Comparison of ENCODE assay signal across 12 cellular contexts in genomic region chr11:36034572-36035331, GRCh38.
DNase-seq lines count a peak whose midpoint lies in the region; ATAC-seq and TF ChIP-seq lines count a peak whose summit lies in the region.
"Had no signal": no experiment of that assay in that cellular context is flagged by ENCODE, and none has a peak within 500 bp of the region (broad histone marks: within the 10 kb centered on the region; RNA-seq: fewer than 3 reads in every experiment).

No MANE protein-coding gene starts in this region.

- no peaks in the 10 kb centered on the region for H3K9me3 Mint-ChIP-seq in activated T-helper 17 cell treated with anti-CD3 and anti-CD28 coated beads, Interleukin-2, amount 50 U/mL, for 72 hours
- no peaks in the 10 kb centered on the region for H3K9me3 Mint-ChIP-seq in immature natural killer cell
- no peaks in the 10 kb centered on the region for H3K9me3 Mint-ChIP-seq in activated CD4-positive, alpha-beta memory T cell treated with anti-CD3 and anti-CD28 coated beads, Interleukin-2, amount 10 ng/mL, durations not matched to agents 7 days and 5 days
- H3K9me3 Mint-ChIP-seq: activated CD4-positive, alpha-beta memory T cell treated with anti-CD3 and anti-CD28 coated beads for 36 hours had no signal

- TF ChIP-seq CTCF in astrocyte of the cerebellum (IDR thresholded peaks at IDR 0.05; ENCODE audit: low read depth, low read length, missing control alignments), result no peak

- CTCF ChIA-PET in activated CD4-positive, alpha-beta memory T cell treated with anti-CD3 and anti-CD28 coated beads, Interleukin-2, amount 10 ng/mL, durations not matched to agents 7 days and 5 days (lab: Charles Lee), result no interaction called here

- no peak overlapping the region for H3K27ac Mint-ChIP-seq in activated T-helper 17 cell treated with anti-CD3 and anti-CD28 coated beads, Interleukin-2, amount 50 U/mL, for 72 hours
- no peak overlapping the region for H3K27ac Mint-ChIP-seq in immature natural killer cell
- H3K27ac Mint-ChIP-seq in activated CD4-positive, alpha-beta memory T cell treated with anti-CD3 and anti-CD28 coated beads, Interleukin-2, amount 10 ng/mL, durations not matched to agents 7 days and 5 days, result no peak overlapping the region
- H3K27ac Mint-ChIP-seq: activated CD4-positive, alpha-beta memory T cell treated with anti-CD3 and anti-CD28 coated beads for 36 hours had no signal

- no peaks in the 10 kb centered on the region for H3K36me3 Mint-ChIP-seq in activated T-helper 17 cell treated with anti-CD3 and anti-CD28 coated beads, Interleukin-2, amount 50 U/mL, for 72 hours (ENCODE audit: low read depth)
- no peaks in the 10 kb centered on the region for H3K36me3 Mint-ChIP-seq in immature natural killer cell
- H3K36me3 Mint-ChIP-seq in activated CD4-positive, alpha-beta memory T cell treated with anti-CD3 and anti-CD28 coated beads, Interleukin-2, amount 10 ng/mL, durations not matched to agents 7 days and 5 days (ENCODE audit: low read depth), result no peaks in the 10 kb centered on the region
- H3K36me3 Mint-ChIP-seq: activated CD4-positive, alpha-beta memory T cell treated with anti-CD3 and anti-CD28 coated beads for 36 hours; CD4-positive, CD25-positive, alpha-beta regulatory T cell had no signal

- peak; percentile 93 for DNase-seq in AG08395 (ENCODE audit: low spot score)
- DNase-seq in HT-29 (ENCODE audit: low spot score), result peak; percentile 4
- peak; percentile 48 for DNase-seq in astrocyte of the cerebellum (ENCODE audit: low read depth)
- peak; percentile 61 for DNase-seq in glomerular visceral epithelial cell (ENCODE audit: extremely low spot score)
- no peak for DNase-seq in immature natural killer cell
- DNase-seq in activated CD4-positive, alpha-beta memory T cell treated with anti-CD3 and anti-CD28 coated beads, Interleukin-2, amount 10 ng/mL, durations not matched to agents 7 days and 5 days, result no peak
- DNase-seq: activated CD4-positive, alpha-beta memory T cell treated with anti-CD3 and anti-CD28 coated beads for 36 hours; CD4-positive, CD25-positive, alpha-beta regulatory T cell had no signal

- no peaks in the 10 kb centered on the region for H3K4me1 Mint-ChIP-seq in activated T-helper 17 cell treated with anti-CD3 and anti-CD28 coated beads, Interleukin-2, amount 50 U/mL, for 72 hours
- no peaks in the 10 kb centered on the region for H3K4me1 Mint-ChIP-seq in immature natural killer cell
- no peaks in the 10 kb centered on the region for H3K4me1 Mint-ChIP-seq in activated CD4-positive, alpha-beta memory T cell treated with anti-CD3 and anti-CD28 coated beads, Interleukin-2, amount 10 ng/mL, durations not matched to agents 7 days and 5 days
- H3K4me1 Mint-ChIP-seq: CD4-positive, CD25-positive, alpha-beta regulatory T cell had no signal

- H3K27me3 Mint-ChIP-seq in activated T-helper 17 cell treated with anti-CD3 and anti-CD28 coated beads, Interleukin-2, amount 50 U/mL, for 72 hours, result peaks cover 2% of the 10 kb centered on the region
- peaks cover 0 to 2% (median 0%) of the 10 kb centered on the region in 3 donors for H3K27me3 Mint-ChIP-seq in immature natural killer cell (ENCODE audit: low read depth in 3 of 3)
- H3K27me3 Mint-ChIP-seq in activated CD4-positive, alpha-beta memory T cell treated with anti-CD3 and anti-CD28 coated beads, Interleukin-2, amount 10 ng/mL, durations not matched to agents 7 days and 5 days, result peaks cover 5% of the 10 kb centered on the region
- H3K27me3 Mint-ChIP-seq: activated CD4-positive, alpha-beta memory T cell treated with anti-CD3 and anti-CD28 coated beads for 36 hours; CD4-positive, CD25-positive, alpha-beta regulatory T cell had no signal

- no peak overlapping the region for H3K4me3 ChIP-seq in astrocyte of the cerebellum (ENCODE audit: low read depth, low read length)
- H3K4me3 ChIP-seq: SK-N-MC had no signal

- in situ Hi-C loops in astrocyte of the cerebellum (cut with HindIII; ENCODE audit: low sequenced_read_pairs), result no loop called here

- no peak overlapping the region for H3K4me3 Mint-ChIP-seq in activated T-helper 17 cell treated with anti-CD3 and anti-CD28 coated beads, Interleukin-2, amount 50 U/mL, for 72 hours
- H3K4me3 Mint-ChIP-seq in immature natural killer cell, result no peak overlapping the region
- no peak overlapping the region for H3K4me3 Mint-ChIP-seq in activated CD4-positive, alpha-beta memory T cell treated with anti-CD3 and anti-CD28 coated beads, Interleukin-2, amount 10 ng/mL, durations not matched to agents 7 days and 5 days
- H3K4me3 Mint-ChIP-seq: activated CD4-positive, alpha-beta memory T cell treated with anti-CD3 and anti-CD28 coated beads for 36 hours; CD4-positive, CD25-positive, alpha-beta regulatory T cell; neural crest cell had no signal

- POLR2A ChIA-PET in activated CD4-positive, alpha-beta memory T cell treated with anti-CD3 and anti-CD28 coated beads, Interleukin-2, amount 10 ng/mL, durations not matched to agents 7 days and 5 days (lab: Charles Lee), result no interaction called here

- ATAC-seq in activated T-helper 17 cell treated with anti-CD3 and anti-CD28 coated beads, Interleukin-2, amount 50 U/mL, for 72 hours (replicated peaks), result no peak
- no peak for ATAC-seq in HG02588 (IDR thresholded peaks at IDR 0.05; ENCODE audit: unreplicated experiment)

Comparison
In these comparisons a context has a peak if more than half of its experiments do, and no peak if none do; other contexts are left out.
1. DNase-seq: peak in AG08395 (single experiment), HT-29 (single experiment), astrocyte of the cerebellum (single experiment) and glomerular visceral epithelial cell (single experiment); none in immature natural killer cell (0 of 3) and activated CD4-positive, alpha-beta memory T cell treated with anti-CD3 and anti-CD28 coated beads, Interleukin-2, amount 10 ng/mL, durations not matched to agents 7 days and 5 days (single experiment).